Comparison of ENCODE assay signal across 15 cellular contexts in genomic region chr12:130966443-130967030, GRCh38. TPM values are rescaled to one million over a fixed set of nuclear protein-coding genes. Genes with fewer than 3 reads are reported as not detected.
DNase-seq lines count a peak whose midpoint lies in the region; ATAC-seq, FAIRE-seq and TF ChIP-seq lines count a peak whose summit lies in the region.
"Had no signal": no experiment of that assay in that cellular context is flagged by ENCODE, and none has a peak within 500 bp of the region (broad histone marks: within the 10 kb centered on the region; RNA-seq: fewer than 3 reads in every experiment).

No MANE protein-coding gene starts in this region.

- H3K4me3 ChIP-seq in ACC112 (ENCODE audit: low read depth, low read length) (no peak overlapping the region), GM12878 (no peak overlapping the region)
- H3K4me3 ChIP-seq: SJSA1 had no signal

- TF ChIP-seq CTCF in CD14-positive monocyte (IDR thresholded peaks at IDR 0.05), result no peak
- no peak for TF ChIP-seq CTCF in GM12878 (IDR thresholded peaks at IDR 0.05 in 2 of 3, conservative IDR thresholded peaks at IDR 0.05 in 1 of 3; ENCODE audit: control insufficient read depth in 2 of 3, extremely low read depth in 1 of 3, insufficient read depth in 1 of 3, low read depth in 3 of 3, low read length in 3 of 3)
- TF ChIP-seq CTCF in osteocyte (IDR thresholded peaks at IDR 0.05), result no peak

- H2AFZ ChIP-seq in ACC112 (ENCODE audit: low read length, unreplicated experiment) (no peak overlapping the region), GM12878 (ENCODE audit: control insufficient read depth, low read depth, low read length) (no peak overlapping the region)

- WGBS in GM12878 (ENCODE audit: insufficient coverage, insufficient replicate concordance, low lambda C conversion rate, missing lambda C conversion rate), result 17% methylated on average over 15 of the region's 15 CpGs

- H3K9ac ChIP-seq in GM12878 (ENCODE audit: control insufficient read depth, insufficient read depth, low read length), result no peak overlapping the region
- H3K9ac ChIP-seq: KMS-11 had no signal

- H3K27me3 ChIP-seq in ACC112 (ENCODE audit: insufficient read depth, low read length) (no peaks in the 10 kb centered on the region), GM12878 (replicated peaks in 1 of 2; ENCODE audit: control insufficient read depth in 2 of 2, insufficient read depth in 2 of 2, low read length in 1 of 2) (no peaks in the 10 kb centered on the region)
- H3K27me3 ChIP-seq: SJSA1 had no signal

- peaks cover 0 to 3% (median 0%) of the 10 kb centered on the region in 7 donors for H3K9me3 Mint-ChIP-seq in CD14-positive monocyte
- no peaks in the 10 kb centered on the region for H3K9me3 Mint-ChIP-seq in osteocyte (ENCODE audit: unreplicated experiment)
- H3K9me3 Mint-ChIP-seq: CD8-positive, alpha-beta T cell had no signal

- in situ Hi-C loops in GM12878 (cut with MboI), result no loop called here

- H3K36me3 ChIP-seq in ACC112 (ENCODE audit: insufficient read depth, low read length) (no peaks in the 10 kb centered on the region), GM12878 (ENCODE audit: control insufficient read depth in 2 of 2, insufficient read depth in 2 of 2, low read length in 1 of 2) (no peaks in the 10 kb centered on the region)
- H3K36me3 ChIP-seq: SJSA1 had no signal

- no peak for TF ChIP-seq EP300 in GM12878 (IDR thresholded peaks at IDR 0.05; ENCODE audit: borderline replicate concordance in 1 of 2, control insufficient read depth in 1 of 2, low read depth in 2 of 2, low read length in 2 of 2)

- SMC1A ChIA-PET in GM12878 (lab: Charles Lee; ENCODE audit: uncharacterized antibody, unreplicated experiment), result interaction anchor here (1.0 to 2.0 kb wide), 4 partner anchors 13 to 88 kb away, joined by 3 to 8 read pairs (median 4); partner anchors contain the start of gene ADGRD1

- FAIRE-seq in GM12878 (lab: Jason Lieb, UNC), result no peak

- H3K27ac ChIP-seq in ACC112 (ENCODE audit: low read depth, low read length) (peak overlapping the region; percentile 76; the same call in 1 of the 2 replicates), GM12878 (ENCODE audit: control insufficient read depth, insufficient read depth) (no peak overlapping the region)
- H3K27ac ChIP-seq: KMS-11, SJSA1 had no signal

- H3K4me2 ChIP-seq in GM12878 (ENCODE audit: control insufficient read depth, insufficient read depth), result no peak overlapping the region
- H3K4me2 ChIP-seq: KMS-11 had no signal

- RAD21 ChIA-PET in GM12878 (lab: Charles Lee; ENCODE audit: unreplicated experiment), result interaction anchor here (1.1 to 2.1 kb wide), 4 partner anchors 12 to 138 kb away, joined by 4 to 6 read pairs (median 4); partner anchors contain the start of gene ADGRD1

- peak; percentile 62 for DNase-seq in CD14-positive monocyte (ENCODE audit: low spot score)
- DNase-seq in GM12878 (ENCODE audit: low read depth, low spot score), result no peak
- DNase-seq in osteocyte (ENCODE audit: extremely low spot score, unreplicated experiment), result peak; percentile 51
- DNase-seq in activated gamma-delta T cell (lab: John Stamatoyannopoulos, UW), result no peak
- DNase-seq: NCI-H1092 treated with DMSO at 0.1 percent for 48 hours, NCI-H2081 treated with DMSO at 0.1 percent for 48 hours, NCI-H510A, NCI-H82 had no signal

- BruUV-seq in GM12878 (replicated peaks; lab: Mats Ljungman, UMichigan), result no TSS peak

- no peak for TF ChIP-seq POLR2A in GM12878 (IDR thresholded peaks at IDR 0.05; ENCODE audit: low read depth, low read length)

- H3K79me2 ChIP-seq in ACC112 (ENCODE audit: control insufficient read depth, insufficient read depth, low read length, unreplicated experiment), result no peaks in the 10 kb centered on the region
- no peaks in the 10 kb centered on the region for H3K79me2 ChIP-seq in GM12878 (ENCODE audit: control insufficient read depth, insufficient read depth, low read length)

- intact Hi-C loops in CD14-positive monocyte (cut with micrococcal nuclease), result no loop called here
- intact Hi-C loops in GM12878 (cut with micrococcal nuclease; ENCODE audit: unreplicated experiment), result no loop called here

- peaks cover 41 to 42% of the 10 kb centered on the region in 2 donors for H3K36me3 Mint-ChIP-seq in CD14-positive monocyte
- no peaks in the 10 kb centered on the region for H3K36me3 Mint-ChIP-seq in osteocyte (ENCODE audit: unreplicated experiment)
- H3K36me3 Mint-ChIP-seq: CD8-positive, alpha-beta T cell had no signal

- no peaks in the 10 kb centered on the region for H3K9me3 ChIP-seq in GM12878 (replicated peaks; ENCODE audit: control insufficient read depth, insufficient read depth, low read length)
- H3K9me3 ChIP-seq: SJSA1 had no signal

- no peak for TF ChIP-seq RAD21 in GM12878 (IDR thresholded peaks at IDR 0.05; ENCODE audit: insufficient read depth, low read depth, low read length)

- CTCF ChIA-PET in GM12878 (lab: Yijun Ruan, JAX), result interaction anchor here (1.3 kb wide), 1 partner anchor 13 kb away, joined by 3 read pairs; no protein-coding TSS in a partner anchor

- H3K4me3 Mint-ChIP-seq in CD14-positive monocyte, result peak overlapping the region; percentile 7 to 41
- H3K4me3 Mint-ChIP-seq in osteocyte (ENCODE audit: unreplicated experiment), result no peak overlapping the region
- H3K4me3 Mint-ChIP-seq: CD8-positive, alpha-beta T cell had no signal

- ATAC-seq in GM12878 (peak; percentile 43), GM18498 (IDR thresholded peaks at IDR 0.05; ENCODE audit: unreplicated experiment) (no peak), HG03139 (IDR thresholded peaks at IDR 0.05; ENCODE audit: unreplicated experiment) (no peak)
- ATAC-seq: CD8-positive, alpha-beta T cell had no signal

- H4K20me1 ChIP-seq in GM12878 (ENCODE audit: control insufficient read depth, insufficient read depth), result no peaks in the 10 kb centered on the region

- POLR2A ChIA-PET in GM12878 (lab: Charles Lee), result interaction anchor here (1.0 to 1.2 kb wide), 2 partner anchors 12 to 91 kb away, joined by 3 read pairs; no protein-coding TSS in a partner anchor

- H3K4me1 Mint-ChIP-seq in CD14-positive monocyte (peaks cover 32% of the 10 kb centered on the region), osteocyte (ENCODE audit: unreplicated experiment) (no peaks in the 10 kb centered on the region)

- H3K27me3 Mint-ChIP-seq in CD14-positive monocyte (ENCODE audit: low read depth in 3 of 3) (peaks cover 0 to 7% (median 2%) of the 10 kb centered on the region in 3 donors), osteocyte (ENCODE audit: unreplicated experiment) (no peaks in the 10 kb centered on the region)

- peak overlapping the region; percentile 91 to 99 (median 97) for H3K27ac Mint-ChIP-seq in CD14-positive monocyte
- H3K27ac Mint-ChIP-seq in osteocyte (ENCODE audit: unreplicated experiment), result no peak overlapping the region
- H3K27ac Mint-ChIP-seq: CD8-positive, alpha-beta T cell had no signal

- peaks cover 9% of the 10 kb centered on the region for H3K4me1 ChIP-seq in ACC112 (ENCODE audit: control insufficient read depth, insufficient read depth, low read length, unreplicated experiment)
- peaks cover 5% of the 10 kb centered on the region; the same call in 1 of the 2 replicates for H3K4me1 ChIP-seq in GM12878 (ENCODE audit: control insufficient read depth, insufficient read depth, low read length)
- H3K4me1 ChIP-seq: SJSA1 had no signal

TF ChIP-seq in GM12878, 131 proteins besides CTCF, POLR2A, EP300 and RAD21 (continues in another document):
- peak; percentile 43; the same call in 1 of the 2 replicates for TF ChIP-seq TCF12 (IDR thresholded peaks at IDR 0.05; ENCODE audit: low read depth, low read length)
- TF ChIP-seq KLF5 (IDR thresholded peaks at IDR 0.05; ENCODE audit: partially characterized antibody), result no peak
- TF ChIP-seq STAT3 (IDR thresholded peaks at IDR 0.05; ENCODE audit: low read depth, low read length), result no peak
- no peak for TF ChIP-seq BRCA1 (IDR thresholded peaks at IDR 0.05; ENCODE audit: low read depth, low read length)
- TF ChIP-seq, protein P1, sequence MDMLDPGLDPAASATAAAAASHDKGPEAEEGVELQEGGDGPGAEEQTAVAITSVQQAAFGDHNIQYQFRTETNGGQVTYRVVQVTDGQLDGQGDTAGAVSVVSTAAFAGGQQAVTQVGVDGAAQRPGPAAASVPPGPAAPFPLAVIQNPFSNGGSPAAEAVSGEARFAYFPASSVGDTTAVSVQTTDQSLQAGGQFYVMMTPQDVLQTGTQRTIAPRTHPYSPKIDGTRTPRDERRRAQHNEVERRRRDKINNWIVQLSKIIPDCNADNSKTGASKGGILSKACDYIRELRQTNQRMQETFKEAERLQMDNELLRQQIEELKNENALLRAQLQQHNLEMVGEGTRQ (IDR thresholded peaks at IDR 0.05; ENCODE audit: borderline replicate concordance, low read depth, low read length), result no peak
- TF ChIP-seq MEF2A (IDR thresholded peaks at IDR 0.05; ENCODE audit: insufficient read depth, low read depth, low read length), result no peak
- no peak for TF ChIP-seq POLR2AphosphoS5 (IDR thresholded peaks at IDR 0.05; ENCODE audit: low read length)

RNA-seq across cellular contexts. Expression of gene ADGRD1, which starts 12.8 kb away (rescaled TPM):
- polyA plus RNA-seq in CD14-positive monocyte, result 1 to 10 TPM; 4.7 to 4.9 TPM
- total RNA-seq in GM12878 (2013; cell fraction: nucleolus; rRNA removed), result 84.0 and 84.2 TPM in 2 replicates
- 2.0 and 2.1 TPM in 2 replicates for total RNA-seq in GM12878 (2014; rRNA removed)
- 0.49 and 0.69 TPM in 2 replicates for total RNA-seq in GM12878 (2014; rRNA removed; fragmentation: Illumina TruSeq; extraction: Trizol)
- 0.82 and 1.3 TPM in 2 replicates for total RNA-seq in GM12878 (2021)
- polyA plus RNA-seq in GM12878 (2011; ENCODE audit: low read depth), result 1.0 TPM
- polyA plus RNA-seq in GM12878 (2011; rRNA removed), result 9.0 and 12.7 TPM in 2 replicates
- polyA plus RNA-seq in GM12878 (2011; cell fraction: cytosol; rRNA removed), result 21.3 and 25.3 TPM in 2 replicates
- 79.0 and 112 TPM in 2 replicates for polyA plus RNA-seq in GM12878 (2011; cell fraction: nucleus; rRNA removed)
- 1.4 and 4.0 TPM in 2 replicates for polyA plus RNA-seq in GM12878 (2012)
- 0.11 and 0.21 TPM in 2 replicates for polyA plus RNA-seq in GM12878 (2014; fragmentation: Illumina TruSeq; extraction: Trizol)
- under 1 TPM; 0.15 to 0.60 TPM for polyA plus RNA-seq in GM12878 (2014; fragmentation: Nextera tagmentation; extraction: Ambion mirVana)
- polyA plus RNA-seq in GM12878 (2014; rRNA removed), result 1.2 and 1.7 TPM in 2 replicates
- 1 to 10 TPM; 1.7 to 1.9 TPM for polyA plus RNA-seq in GM12878 (2016; fragmentation: Nextera tagmentation; extraction: Ambion mirVana)
- polyA minus RNA-seq in GM12878 (2011; rRNA and poly(A)+ RNA removed), result 17.3 and 27.0 TPM in 2 replicates
- 3.3 and 5.9 TPM in 2 replicates for polyA minus RNA-seq in GM12878 (2011; cell fraction: cytosol; rRNA and poly(A)+ RNA removed)
- 23.6 and 24.4 TPM in 2 replicates for polyA minus RNA-seq in GM12878 (2011; cell fraction: nucleus; rRNA and poly(A)+ RNA removed)
- 1.0 and 1.5 TPM in 2 replicates for total RNA-seq in osteocyte
- total RNA-seq: CD8-positive, alpha-beta T cell; M059J had no signal

Comparison
In these comparisons a context has a peak if more than half of its experiments do, and no peak if none do; other contexts are left out.
1. DNase-seq: peak in CD14-positive monocyte (single experiment) and osteocyte (single experiment); none in GM12878 (single experiment) and activated gamma-delta T cell (single experiment).